In the genomic region with DNA sequence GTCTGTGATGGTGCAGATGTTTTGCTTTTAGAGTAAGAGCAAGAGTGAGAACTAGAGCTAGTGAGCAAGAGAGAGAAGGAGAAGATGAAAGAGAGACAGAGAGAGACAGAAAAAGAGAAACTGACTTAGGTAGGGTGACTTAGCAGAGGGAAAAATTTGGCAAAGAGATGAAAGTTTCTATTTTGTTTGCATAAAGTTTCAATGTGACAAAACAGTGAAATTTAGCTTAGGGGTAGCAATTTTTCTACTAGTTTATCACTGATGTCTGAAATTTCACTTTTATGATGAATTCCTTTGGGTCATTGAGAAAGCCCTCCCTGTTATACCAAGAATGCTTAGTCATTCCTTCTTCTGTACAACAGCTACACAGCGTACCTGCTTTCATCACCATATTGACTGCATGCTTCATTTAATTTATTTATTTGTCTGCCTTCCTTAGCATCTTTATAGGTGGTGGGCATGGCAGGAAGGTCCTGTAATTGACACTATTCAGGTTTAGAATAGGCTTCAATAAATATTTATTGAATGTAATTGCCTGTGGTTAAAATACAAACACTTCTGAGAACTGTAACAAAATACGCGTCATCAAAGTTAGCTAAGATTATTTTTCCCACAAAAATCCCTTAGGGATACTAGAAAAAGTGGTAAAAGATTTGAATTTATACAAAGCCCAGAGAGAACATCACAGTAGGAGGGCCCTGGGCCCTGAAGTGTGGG, we compare ENCODE assay signal across 8 cellular contexts. TPM values are rescaled to one million over a fixed set of nuclear protein-coding genes. Genes with fewer than 3 reads are reported as not detected.
DNase-seq lines count a peak whose midpoint lies in the region; ATAC-seq and TF ChIP-seq lines count a peak whose summit lies in the region.

No MANE protein-coding gene starts in this region.

- intact Hi-C loops in Caco-2 (cut with micrococcal nuclease; ENCODE audit: unreplicated experiment), result no loop called here
- intact Hi-C loops in activated CD4-positive, alpha-beta memory T cell treated with anti-CD3 and anti-CD28 coated beads for 36 hours (cut with micrococcal nuclease), result loop anchor here (1.0 to 10.0 kb wide), 8 partner anchors 19 to 487 kb away; no protein-coding TSS in a partner anchor
- intact Hi-C loops in psoas muscle (cut with DNase I), result no loop called here

- CTCF ChIA-PET in Caco-2 (lab: Charles Lee), result no interaction called here
- CTCF ChIA-PET in activated CD4-positive, alpha-beta memory T cell treated with anti-CD3 and anti-CD28 coated beads for 36 hours (lab: Charles Lee), result interaction anchor here (1.0 to 2.0 kb wide), 8 partner anchors 12 to 253 kb away, joined by 3 to 11 read pairs (median 4); partner anchors contain the start of gene CTSC

- H3K4me3 Mint-ChIP-seq in Caco-2 (ENCODE audit: unreplicated experiment), result no peak overlapping the region
- H3K4me3 Mint-ChIP-seq in activated CD4-positive, alpha-beta memory T cell treated with anti-CD3 and anti-CD28 coated beads for 36 hours, result peak overlapping the region; percentile 14

- no peaks in the 10 kb centered on the region for H3K9me3 Mint-ChIP-seq in Caco-2 (ENCODE audit: unreplicated experiment)
- no peaks in the 10 kb centered on the region for H3K9me3 Mint-ChIP-seq in activated CD4-positive, alpha-beta memory T cell treated with anti-CD3 and anti-CD28 coated beads for 36 hours

- DNase-seq in Caco-2 (no peak), psoas muscle (no peak), cerebellar nuclear complex (lab: John Stamatoyannopoulos, UW) (no peak), DMS79 treated with DMSO at 0.1 percent for 48 hours (lab: John Stamatoyannopoulos, UW) (no peak), MV-4-11 (lab: John Stamatoyannopoulos, UW) (no peak)
- DNase-seq in activated CD4-positive, alpha-beta memory T cell treated with anti-CD3 and anti-CD28 coated beads for 36 hours, result no peak

- H3K36me3 Mint-ChIP-seq in Caco-2 (ENCODE audit: insufficient read depth, unreplicated experiment), result no peaks in the 10 kb centered on the region
- no peaks in the 10 kb centered on the region for H3K36me3 Mint-ChIP-seq in activated CD4-positive, alpha-beta memory T cell treated with anti-CD3 and anti-CD28 coated beads for 36 hours

- BruUV-seq in Caco-2 (replicated peaks; lab: Mats Ljungman, UMichigan), result no TSS peak

- H3K36me3 ChIP-seq in Caco-2 (ENCODE audit: control insufficient read depth, insufficient read depth, low read length) (no peaks in the 10 kb centered on the region), psoas muscle (ENCODE audit: insufficient read depth in 1 of 2, low read depth in 1 of 2) (no peaks in the 10 kb centered on the region)

- H3K27ac ChIP-seq in psoas muscle, result peak overlapping the region; percentile 3

- H3K4me3 ChIP-seq in Caco-2 (ENCODE audit: low read depth, low read length) (no peak overlapping the region), psoas muscle (no peak overlapping the region)

- no peaks in the 10 kb centered on the region for H3K9me3 ChIP-seq in Caco-2
- no peaks in the 10 kb centered on the region for H3K9me3 ChIP-seq in psoas muscle

- H3K4me1 ChIP-seq in Caco-2, result 0 out of 2 replicates have a peak, but pooled peaks cover 7% of the 10 kb centered on the region
- H3K4me1 ChIP-seq in psoas muscle, result peaks cover 16% of the 10 kb centered on the region

- no peaks in the 10 kb centered on the region for H3K27me3 Mint-ChIP-seq in Caco-2 (ENCODE audit: insufficient read depth, unreplicated experiment)
- H3K27me3 Mint-ChIP-seq in activated CD4-positive, alpha-beta memory T cell treated with anti-CD3 and anti-CD28 coated beads for 36 hours, result no peaks in the 10 kb centered on the region

- 71 to 82% (median 81%) methylated on average over 3 of the region's 3 CpGs for WGBS in psoas muscle, 3 donors

- peaks cover 6% of the 10 kb centered on the region for H3K4me1 Mint-ChIP-seq in Caco-2 (ENCODE audit: low read depth, unreplicated experiment)
- peaks cover 46% of the 10 kb centered on the region for H3K4me1 Mint-ChIP-seq in activated CD4-positive, alpha-beta memory T cell treated with anti-CD3 and anti-CD28 coated beads for 36 hours (ENCODE audit: low read depth)

- peak overlapping the region; percentile 0 for H3K27ac Mint-ChIP-seq in Caco-2 (ENCODE audit: unreplicated experiment)
- H3K27ac Mint-ChIP-seq in activated CD4-positive, alpha-beta memory T cell treated with anti-CD3 and anti-CD28 coated beads for 36 hours, result peak overlapping the region; percentile 67

- H3K27me3 ChIP-seq in Caco-2 (replicated peaks; ENCODE audit: control insufficient read depth, insufficient read depth, low read length) (no peaks in the 10 kb centered on the region), psoas muscle (ENCODE audit: insufficient read depth in 3 of 3, low read length in 2 of 3) (no peaks in the 10 kb centered on the region)

- no peak for TF ChIP-seq CTCF in Caco-2 (IDR thresholded peaks at IDR 0.05; ENCODE audit: insufficient read depth in 1 of 2, low read depth in 1 of 2, low read length in 1 of 2, severe bottlenecking in 1 of 2, unreplicated experiment in 1 of 2)
- no peak for TF ChIP-seq CTCF in psoas muscle (IDR thresholded peaks at IDR 0.05)

- POLR2A ChIA-PET in Caco-2 (lab: Charles Lee), result interaction anchor here (0.7 kb wide), 1 partner anchor 20 kb away, joined by 4 read pairs; the partner anchor contains the start of gene CTSC
- POLR2A ChIA-PET in activated CD4-positive, alpha-beta memory T cell treated with anti-CD3 and anti-CD28 coated beads for 36 hours (lab: Charles Lee), result interaction anchor here (0.8 to 5.5 kb wide), 8 partner anchors 12 to 176 kb away, joined by 3 to 92 read pairs (median 3); partner anchors contain the start of gene CTSC

- ATAC-seq in GM19035 (IDR thresholded peaks at IDR 0.05; ENCODE audit: unreplicated experiment) (peak; percentile 55), HG03095 (IDR thresholded peaks at IDR 0.05; ENCODE audit: unreplicated experiment) (peak; percentile 56), psoas muscle (no peak)

RNA-seq across cellular contexts. Expression of gene CTSC, which starts 19.9 kb away (rescaled TPM):
- total RNA-seq in Caco-2 (2022) (250 and 308 TPM in 2 replicates), psoas muscle (10 to 100 TPM; 10.7 to 47.7 (median 14.8) TPM)
- total RNA-seq in activated CD4-positive, alpha-beta memory T cell treated with anti-CD3 and anti-CD28 coated beads for 36 hours, result 10 to 100 TPM; 66.5 to 70.7 TPM
- polyA plus RNA-seq in psoas muscle, result 10 to 100 TPM; 13.2 to 82.4 (median 16.8) TPM

Comparison
In these comparisons a context has a peak if more than half of its experiments do, and no peak if none do; other contexts are left out.
1. ATAC-seq: peak in GM19035 (single experiment) and HG03095 (single experiment); none in psoas muscle (0 of 4).